ENCODE assay signal across 22 cellular contexts in genomic region chr1:229228522-229228921, GRCh38. TPM values are rescaled to one million over a fixed set of nuclear protein-coding genes. Genes with fewer than 3 reads are reported as not detected.
DNase-seq lines count a peak whose midpoint lies in the region; ATAC-seq and TF ChIP-seq lines count a peak whose summit lies in the region.
"Had no signal": no experiment of that assay in that cellular context is flagged by ENCODE, and none has a peak within 500 bp of the region (broad histone marks: within the 10 kb centered on the region; RNA-seq: fewer than 3 reads in every experiment).

No MANE protein-coding gene starts in this region.

- peaks cover 62% of the 10 kb centered on the region for H3K4me1 ChIP-seq in HEK293 (ENCODE audit: control insufficient read depth, insufficient read depth, low read length)
- peaks cover 51% of the 10 kb centered on the region for H3K4me1 ChIP-seq in iPS-18a (ENCODE audit: control insufficient read depth, low read depth, low read length)

- DNase-seq in substantia nigra (lab: John Stamatoyannopoulos, UW), result no peak
- no peak for DNase-seq in COR-L47 (lab: John Stamatoyannopoulos, UW)
- DNase-seq in left colon, result no peak
- DNase-seq: activated CD4-positive, alpha-beta T cell treated with anti-CD3 and anti-CD28 coated beads, Interleukin-2, amount 50 U/mL, for 48 hours; activated CD4-positive, CD25-positive, alpha-beta regulatory T cell treated with anti-CD3 and anti-CD28 coated beads, Interleukin-2, amount 50 U/mL, for 72 hours; activated naive CD4-positive, alpha-beta T cell treated with Interleukin-2 at 50 U/mL for 16 hours; activated T-cell treated with anti-CD3 and anti-CD28 coated beads, Interleukin-2, amount 50 U/mL, for 72 hours; adrenal gland; GOT3; NCI-H1048; NCI-H2107; posterior cingulate gyrus; right cardiac atrium; Right ventricle myocardium superior; stimulated activated CD4-positive, alpha-beta T cell treated with anti-CD3 and anti-CD28 coated beads, Interleukin-4, amount 100 ng/mL, for 24 hours had no signal

- POLR2A ChIA-PET in HEK293 (lab: Yijun Ruan, JAX), result interaction anchor here (0.7 to 1.7 kb wide), 4 partner anchors 26 to 390 kb away, joined by 3 to 5 read pairs (median 3); partner anchors contain the start of gene NUP133

- no peaks in the 10 kb centered on the region for H3K9me3 ChIP-seq in HEK293 (ENCODE audit: control insufficient read depth, insufficient read depth, low read depth, low read length)
- H3K9me3 ChIP-seq in iPS-18a (ENCODE audit: control insufficient read depth, low read depth, low read length), result no peaks in the 10 kb centered on the region
- H3K9me3 ChIP-seq: adrenal gland, body of pancreas had no signal

- intact Hi-C loops in left colon (cut with DNase I, micrococcal nuclease), result no loop called here

- peak overlapping the region; percentile 5 for H3K9ac ChIP-seq in iPS-18a (ENCODE audit: low read length)

- CTCF ChIA-PET in HEK293 (lab: Yijun Ruan, JAX), result interaction anchor here (0.6 to 8.7 kb wide), 41 partner anchors 10 to 565 kb away, joined by 3 to 115 read pairs (median 5); partner anchors contain the start of gene RHOU

- TF ChIP-seq CTCF in HEK293 (tag by site-specific recombination; IDR thresholded peaks at IDR 0.05), result no peak

- H3K27ac ChIP-seq in HEK293 (ENCODE audit: extremely low read depth, low read depth, low read length) (no peak overlapping the region), angular gyrus (ENCODE audit: low read depth, low read length) (peak overlapping the region; percentile 98), iPS-18a (ENCODE audit: low read length) (no peak overlapping the region), substantia nigra (ENCODE audit: low read depth, low read length, poor library complexity, severe bottlenecking) (peak overlapping the region; percentile 99)

- H3K4me3 ChIP-seq in HEK293 (ENCODE audit: low read depth, low read length), result no peak overlapping the region
- H3K4me3 ChIP-seq in iPS-18a (ENCODE audit: low read length), result no peak overlapping the region
- H3K4me3 ChIP-seq: adrenal gland, body of pancreas had no signal

- no peak for ATAC-seq in activated CD4-positive, CD25-positive, alpha-beta regulatory T cell treated with anti-CD3 and anti-CD28 coated beads, Interleukin-2, amount 50 U/mL, for 24 hours
- ATAC-seq in left colon, result no peak
- no peak for ATAC-seq in HG03159 (IDR thresholded peaks at IDR 0.05; ENCODE audit: unreplicated experiment)
- ATAC-seq: activated T-cell treated with anti-CD3 and anti-CD28 coated beads, Interleukin-2, amount 50 U/mL, for 72 hours; SK-N-SH treated with all-trans-retinoic acid at 6 μM for 48 hours had no signal

- H3K27me3 ChIP-seq in iPS-18a (ENCODE audit: control insufficient read depth, insufficient read depth, low read length), result no peaks in the 10 kb centered on the region
- H3K27me3 ChIP-seq: adrenal gland, body of pancreas had no signal

- H3K36me3 ChIP-seq in HEK293 (ENCODE audit: control insufficient read depth in 2 of 2, insufficient read depth in 1 of 2, low read length in 2 of 2) (no peaks in the 10 kb centered on the region), iPS-18a (ENCODE audit: control insufficient read depth, low read depth, low read length) (no peaks in the 10 kb centered on the region)
- H3K36me3 ChIP-seq: adrenal gland had no signal

TF ChIP-seq in HEK293, 187 proteins besides CTCF, POLR2A, EP300 and RAD21:
- TF ChIP-seq, protein P1, sequence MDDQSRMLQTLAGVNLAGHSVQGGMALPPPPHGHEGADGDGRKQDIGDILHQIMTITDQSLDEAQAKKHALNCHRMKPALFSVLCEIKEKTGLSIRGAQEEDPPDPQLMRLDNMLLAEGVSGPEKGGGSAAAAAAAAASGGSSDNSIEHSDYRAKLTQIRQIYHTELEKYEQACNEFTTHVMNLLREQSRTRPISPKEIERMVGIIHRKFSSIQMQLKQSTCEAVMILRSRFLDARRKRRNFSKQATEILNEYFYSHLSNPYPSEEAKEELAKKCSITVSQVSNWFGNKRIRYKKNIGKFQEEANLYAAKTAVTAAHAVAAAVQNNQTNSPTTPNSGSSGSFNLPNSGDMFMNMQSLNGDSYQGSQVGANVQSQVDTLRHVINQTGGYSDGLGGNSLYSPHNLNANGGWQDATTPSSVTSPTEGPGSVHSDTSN (CRISPR knock-in tag; IDR thresholded peaks at IDR 0.05), result no peak
- TF ChIP-seq IKZF3 (tag by site-specific recombination; IDR thresholded peaks at IDR 0.05) (no peak), ZBTB8A (tag by site-specific recombination; IDR thresholded peaks at IDR 0.05) (no peak; the same call in 1 of the 2 replicates), ZNF341 (tag by site-specific recombination; IDR thresholded peaks at IDR 0.05; ENCODE audit: low read depth) (peak; percentile 32; the same call in 1 of the 2 replicates), ZNF623 (tag by site-specific recombination; IDR thresholded peaks at IDR 0.05) (peak; percentile 84), ZNF404 (tag by site-specific recombination; IDR thresholded peaks at IDR 0.05) (peak; percentile 93), ZNF501 (tag by site-specific recombination; IDR thresholded peaks at IDR 0.05) (0 out of 2 replicates have a peak, but pooled peaks have one; percentile 28), ZBTB1 (tag by site-specific recombination; IDR thresholded peaks at IDR 0.05) (0 out of 2 replicates have a peak, but pooled peaks have one; percentile 58), ZNF292 (tag by site-specific recombination; IDR thresholded peaks at IDR 0.05; ENCODE audit: borderline replicate concordance, low read depth) (peak; percentile 79; the same call in 1 of the 2 replicates), ZNF426 (tag by site-specific recombination; IDR thresholded peaks at IDR 0.05) (peak; percentile 94), ZNF394 (tag by site-specific recombination; IDR thresholded peaks at IDR 0.05; ENCODE audit: borderline replicate concordance) (peak; percentile 93; the same call in 1 of the 2 replicates), ZNF610 (tag by site-specific recombination; IDR thresholded peaks at IDR 0.05; ENCODE audit: borderline replicate concordance) (peak; percentile 31; the same call in 1 of the 2 replicates), ZNF354C (tag by site-specific recombination; IDR thresholded peaks at IDR 0.05; ENCODE audit: borderline replicate concordance, low read depth) (0 out of 2 replicates have a peak, but pooled peaks have one; percentile 62), SCRT2 (tag by site-specific recombination; IDR thresholded peaks at IDR 0.05) (no peak), ZNF223 (tag by site-specific recombination; IDR thresholded peaks at IDR 0.05) (peak; percentile 54; the same call in 1 of the 2 replicates), GFI1B (tag by site-specific recombination; IDR thresholded peaks at IDR 0.05) (0 out of 2 replicates have a peak, but pooled peaks have one; percentile 24), ZSCAN30 (tag by site-specific recombination; IDR thresholded peaks at IDR 0.05) (no peak), ZNF266 (tag by site-specific recombination; IDR thresholded peaks at IDR 0.05; ENCODE audit: low read depth) (no peak)
- TF ChIP-seq, protein P2, sequence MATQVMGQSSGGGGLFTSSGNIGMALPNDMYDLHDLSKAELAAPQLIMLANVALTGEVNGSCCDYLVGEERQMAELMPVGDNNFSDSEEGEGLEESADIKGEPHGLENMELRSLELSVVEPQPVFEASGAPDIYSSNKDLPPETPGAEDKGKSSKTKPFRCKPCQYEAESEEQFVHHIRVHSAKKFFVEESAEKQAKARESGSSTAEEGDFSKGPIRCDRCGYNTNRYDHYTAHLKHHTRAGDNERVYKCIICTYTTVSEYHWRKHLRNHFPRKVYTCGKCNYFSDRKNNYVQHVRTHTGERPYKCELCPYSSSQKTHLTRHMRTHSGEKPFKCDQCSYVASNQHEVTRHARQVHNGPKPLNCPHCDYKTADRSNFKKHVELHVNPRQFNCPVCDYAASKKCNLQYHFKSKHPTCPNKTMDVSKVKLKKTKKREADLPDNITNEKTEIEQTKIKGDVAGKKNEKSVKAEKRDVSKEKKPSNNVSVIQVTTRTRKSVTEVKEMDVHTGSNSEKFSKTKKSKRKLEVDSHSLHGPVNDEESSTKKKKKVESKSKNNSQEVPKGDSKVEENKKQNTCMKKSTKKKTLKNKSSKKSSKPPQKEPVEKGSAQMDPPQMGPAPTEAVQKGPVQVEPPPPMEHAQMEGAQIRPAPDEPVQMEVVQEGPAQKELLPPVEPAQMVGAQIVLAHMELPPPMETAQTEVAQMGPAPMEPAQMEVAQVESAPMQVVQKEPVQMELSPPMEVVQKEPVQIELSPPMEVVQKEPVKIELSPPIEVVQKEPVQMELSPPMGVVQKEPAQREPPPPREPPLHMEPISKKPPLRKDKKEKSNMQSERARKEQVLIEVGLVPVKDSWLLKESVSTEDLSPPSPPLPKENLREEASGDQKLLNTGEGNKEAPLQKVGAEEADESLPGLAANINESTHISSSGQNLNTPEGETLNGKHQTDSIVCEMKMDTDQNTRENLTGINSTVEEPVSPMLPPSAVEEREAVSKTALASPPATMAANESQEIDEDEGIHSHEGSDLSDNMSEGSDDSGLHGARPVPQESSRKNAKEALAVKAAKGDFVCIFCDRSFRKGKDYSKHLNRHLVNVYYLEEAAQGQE (tag by site-specific recombination; IDR thresholded peaks at IDR 0.05), result peak; percentile 82

RNA-seq across cellular contexts. Expression of gene RAB4A, which starts 42.4 kb away (rescaled TPM):
- 10 to 100 TPM; 91.1 to 95.7 TPM for total RNA-seq in left colon

Comparison
In these comparisons a context has a peak if more than half of its experiments do, and no peak if none do; other contexts are left out.
1. H3K27ac ChIP-seq: peak in angular gyrus (single experiment) and substantia nigra (single experiment); none in HEK293 (single experiment) and iPS-18a (single experiment).